22 cellular contexts compared by ENCODE assay signal in the genomic region with DNA sequence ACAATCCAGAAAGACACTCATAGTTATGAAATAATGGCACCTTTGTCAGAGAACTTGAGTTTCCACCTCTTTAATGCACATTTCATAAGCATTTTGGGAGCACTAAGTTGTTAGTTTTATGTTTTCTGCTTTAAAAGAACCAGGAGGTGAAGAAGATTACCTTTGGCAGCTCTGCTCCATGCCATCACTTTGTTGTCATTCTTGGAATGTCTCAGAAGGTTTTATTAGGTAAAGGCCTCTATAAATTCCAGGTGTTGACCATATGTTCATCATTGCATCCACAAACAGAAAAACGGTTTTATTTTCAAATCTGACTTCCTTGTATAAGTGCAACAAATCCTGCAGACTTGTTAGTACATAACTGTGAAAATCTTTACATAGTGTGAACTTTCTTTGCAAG.
DNase-seq lines count a peak whose midpoint lies in the region; ATAC-seq, FAIRE-seq and TF ChIP-seq lines count a peak whose summit lies in the region.
"Had no signal": no experiment of that assay in that cellular context is flagged by ENCODE, and none has a peak within 500 bp of the region (broad histone marks: within the 10 kb centered on the region; RNA-seq: fewer than 3 reads in every experiment).

No MANE protein-coding gene starts in this region.

- H2AFZ ChIP-seq in neuronal stem cell (ENCODE audit: low read length) = peak overlapping the region; percentile 17

- H3K9ac ChIP-seq in neuronal stem cell (ENCODE audit: low read depth, low read length, poor library complexity) = no peak overlapping the region

- in situ Hi-C loops in GM13976 (cut with MboI; ENCODE audit: low sequenced_read_pairs, unreplicated experiment) = no loop called here

- H3K18ac ChIP-seq in neuronal stem cell (ENCODE audit: low read length) = no peak overlapping the region

- no peak overlapping the region for H3K27ac ChIP-seq in neuronal stem cell (replicated peaks; ENCODE audit: low read length)
- H3K27ac ChIP-seq: Peyer's patch had no signal

- peaks cover 12% of the 10 kb centered on the region for H3K36me3 Mint-ChIP-seq in HFFc6 (ENCODE audit: low read depth)
- H3K36me3 Mint-ChIP-seq: CD4-positive, alpha-beta memory T cell had no signal

- H3K27ac Mint-ChIP-seq in HFFc6 = peak overlapping the region; percentile 39
- H3K27ac Mint-ChIP-seq: CD4-positive, alpha-beta memory T cell had no signal

- H3K27me3 ChIP-seq in BJ (ENCODE audit: control insufficient read depth, insufficient read depth, low read length) (no peaks in the 10 kb centered on the region), neuronal stem cell (ENCODE audit: control insufficient read depth in 3 of 3, insufficient read depth in 3 of 3, low read depth in 1 of 3, low read length in 3 of 3) (no peaks in the 10 kb centered on the region)
- H3K27me3 ChIP-seq: MG63, Peyer's patch had no signal

- peak; percentile 58 for FAIRE-seq in endometrium (lab: Jason Lieb, UNC)
- FAIRE-seq: GM12891 had no signal

- H3K4me1 Mint-ChIP-seq in HFFc6 (ENCODE audit: low read depth) = peaks cover 56% of the 10 kb centered on the region
- H3K4me1 Mint-ChIP-seq: CD4-positive, alpha-beta memory T cell had no signal

- no peaks in the 10 kb centered on the region for H3K4me1 ChIP-seq in neuronal stem cell (ENCODE audit: control insufficient read depth in 2 of 2, insufficient read depth in 1 of 2, low read depth in 1 of 2, low read length in 2 of 2)
- H3K4me1 ChIP-seq: Peyer's patch had no signal

- no peak overlapping the region for H2BK5ac ChIP-seq in neuronal stem cell (ENCODE audit: low read length)

- TF ChIP-seq CTCF in BJ (IDR thresholded peaks at IDR 0.05; ENCODE audit: insufficient read depth, low read depth, low read length) (no peak), HFFc6 (IDR thresholded peaks at IDR 0.05) (no peak), GM13976 (IDR thresholded peaks at IDR 0.05; ENCODE audit: borderline replicate concordance, control extremely low read depth, extremely low read depth, insufficient read depth, missing control alignments) (no peak)

- no peak overlapping the region for H3K23ac ChIP-seq in neuronal stem cell (ENCODE audit: low read depth, low read length, poor library complexity)

- H3K4ac ChIP-seq in neuronal stem cell (ENCODE audit: low read length) = no peak overlapping the region

- H3K36me3 ChIP-seq in BJ (ENCODE audit: control insufficient read depth, insufficient read depth, low read length) = no peaks in the 10 kb centered on the region
- no peaks in the 10 kb centered on the region for H3K36me3 ChIP-seq in neuronal stem cell (replicated peaks in 1 of 2; ENCODE audit: control insufficient read depth in 2 of 2, insufficient read depth in 2 of 2, low read length in 2 of 2)
- H3K36me3 ChIP-seq: MG63, Peyer's patch had no signal

- H3K4me3 ChIP-seq in BJ (ENCODE audit: low read depth, low read length) = no peak overlapping the region
- H3K4me3 ChIP-seq in neuronal stem cell (ENCODE audit: low read length in 2 of 2) = no peak overlapping the region
- H3K4me3 ChIP-seq: MG63, Peyer's patch had no signal

- peaks cover 5% of the 10 kb centered on the region; the same call in 1 of the 2 replicates for H3K9me3 Mint-ChIP-seq in HFFc6

- POLR2A ChIA-PET in BJ (lab: Charles Lee) = interaction anchor here (1.0 kb wide), 1 partner anchor 339 kb away, joined by 5 read pairs; no protein-coding TSS in a partner anchor

- H2BK15ac ChIP-seq in neuronal stem cell (ENCODE audit: low read length) = no peak overlapping the region

- no peak overlapping the region for H2BK12ac ChIP-seq in neuronal stem cell (ENCODE audit: low read length)

- no peak overlapping the region for H2BK120ac ChIP-seq in neuronal stem cell (ENCODE audit: low read depth, low read length)

- DNase-seq in BJ (ENCODE audit: low read depth) (peak; percentile 91), HFFc6 (peak; percentile 2), neuronal stem cell (ENCODE audit: low spot score) (no peak), OCI-M1 (lab: John Stamatoyannopoulos, UW) (no peak), sciatic nerve (ENCODE audit: low spot score) (no peak), GM13976 (ENCODE audit: low spot score) (no peak)
- DNase-seq: AML-193; C1 segment of cervical spinal cord; CD4-positive, alpha-beta memory T cell; COR-L47; GF-D8; H7; KBM-7; MG63; NCI-H1105 treated with DMSO at 0.1 percent for 48 hours; NCI-H2029; NCI-H446; NCI-H526; Peyer's patch; SIG-M5 had no signal

- H3K9me3 ChIP-seq in neuronal stem cell (replicated peaks in 1 of 2; ENCODE audit: control insufficient read depth in 2 of 2, insufficient read depth in 1 of 2, low read depth in 1 of 2, low read length in 2 of 2) = no peaks in the 10 kb centered on the region
- H3K9me3 ChIP-seq: MG63, Peyer's patch had no signal

- intact Hi-C loops in sciatic nerve (cut with DNase I) = no loop called here

- CTCF ChIA-PET in BJ (lab: Yijun Ruan, JAX) = interaction anchor here (0.7 kb wide), 1 partner anchor 8 kb away, joined by 3 read pairs; no protein-coding TSS in a partner anchor

- H3K4me3 Mint-ChIP-seq in HFFc6 = peak overlapping the region; percentile 11
- H3K4me3 Mint-ChIP-seq: CD4-positive, alpha-beta memory T cell had no signal

- no peaks in the 10 kb centered on the region for H3K27me3 Mint-ChIP-seq in HFFc6 (ENCODE audit: insufficient read depth)

- no peak overlapping the region for H4K91ac ChIP-seq in neuronal stem cell (ENCODE audit: low read depth, low read length, poor library complexity)

- no peak overlapping the region for H2AK5ac ChIP-seq in neuronal stem cell (ENCODE audit: low read depth, low read length)

- no peak overlapping the region for H4K8ac ChIP-seq in neuronal stem cell (ENCODE audit: low read depth, low read length)

- ATAC-seq in sciatic nerve = no peak

- H3K79me1 ChIP-seq in neuronal stem cell (ENCODE audit: low read depth, low read length) = no peaks in the 10 kb centered on the region

- no peak overlapping the region for H3K14ac ChIP-seq in neuronal stem cell (ENCODE audit: low read length)

- WGBS in neuronal stem cell (ENCODE audit: extremely low coverage in 2 of 2, insufficient read length in 2 of 2, insufficient replicate concordance in 1 of 2), 2 donors = no CpG with 5 or more reads among the region's 1 CpG

- no peak overlapping the region for H3K4me2 ChIP-seq in neuronal stem cell (ENCODE audit: insufficient read depth, low read length, poor library complexity, severe bottlenecking)

Comparison
In these comparisons a context has a peak if more than half of its experiments do, and no peak if none do; other contexts are left out.
1. DNase-seq: peak in BJ (single experiment) and HFFc6 (single experiment); none in neuronal stem cell (single experiment), OCI-M1 (single experiment), sciatic nerve (single experiment) and GM13976 (single experiment).